9 cellular contexts compared by ENCODE assay signal in the genomic region with DNA sequence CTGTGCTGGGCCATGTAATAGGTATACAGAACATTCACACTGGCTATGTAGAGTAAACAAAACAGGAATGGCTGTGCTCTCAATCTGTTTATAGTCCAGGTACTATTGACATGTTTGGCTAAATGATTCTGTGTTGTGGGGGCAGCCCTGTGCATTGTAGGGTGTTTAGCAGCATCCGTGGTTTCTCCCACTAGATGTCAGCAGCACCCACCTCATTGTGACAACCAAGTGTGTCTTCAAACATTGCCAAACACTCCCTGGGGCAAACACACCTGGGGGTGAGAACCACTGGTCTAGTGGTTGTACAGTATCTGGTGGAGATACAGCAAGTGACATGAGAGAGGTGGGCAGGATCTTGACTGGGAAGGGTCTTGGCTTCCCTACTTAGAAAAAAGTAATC.
DNase-seq lines count a peak whose midpoint lies in the region; ATAC-seq, FAIRE-seq and TF ChIP-seq lines count a peak whose summit lies in the region.
"Had no signal": no experiment of that assay in that cellular context is flagged by ENCODE, and none has a peak within 500 bp of the region (broad histone marks: within the 10 kb centered on the region; RNA-seq: fewer than 3 reads in every experiment).

No MANE protein-coding gene starts in this region.

- H3K4me3 ChIP-seq in left ventricle myocardium inferior, result no peak overlapping the region
- H3K4me3 ChIP-seq: spleen had no signal

- no peak for ATAC-seq in GM21825 (IDR thresholded peaks at IDR 0.05; ENCODE audit: unreplicated experiment)
- ATAC-seq in HG02840 (IDR thresholded peaks at IDR 0.05; ENCODE audit: low FRiP score, unreplicated experiment), result no peak

- intact Hi-C loops in left ventricle myocardium inferior (cut with micrococcal nuclease), result no loop called here

- peak; percentile 78 for FAIRE-seq in GM18507 (lab: Jason Lieb, UNC)

- H3K27ac ChIP-seq in left ventricle myocardium inferior (replicated peaks), result no peak overlapping the region
- H3K27ac ChIP-seq: spleen had no signal

- peaks cover 5% of the 10 kb centered on the region for H3K27me3 ChIP-seq in left ventricle myocardium inferior (ENCODE audit: low read depth)
- H3K27me3 ChIP-seq: spleen had no signal

- peak; percentile 53 for TF ChIP-seq CTCF in left ventricle myocardium inferior (IDR thresholded peaks at IDR 0.05; ENCODE audit: borderline replicate concordance)

- H3K4me1 ChIP-seq in left ventricle myocardium inferior, result peaks cover 5% of the 10 kb centered on the region
- H3K4me1 ChIP-seq: spleen had no signal

- DNase-seq in COLO668 (lab: John Stamatoyannopoulos, UW; ENCODE audit: unreplicated experiment) (peak; percentile 58), GM18507 (ENCODE audit: extremely low spot score, insufficient read length, low read depth) (no peak), NCI-H774 (lab: John Stamatoyannopoulos, UW) (peak; percentile 42), left ventricle myocardium inferior (no peak), KG1 (lab: John Stamatoyannopoulos, UW) (no peak), mucosa of gallbladder (ENCODE audit: low spot score) (no peak)
- DNase-seq: spleen had no signal

- no peaks in the 10 kb centered on the region for H3K9me3 ChIP-seq in left ventricle myocardium inferior (replicated peaks)
- H3K9me3 ChIP-seq: spleen had no signal

- no peaks in the 10 kb centered on the region for H3K36me3 ChIP-seq in left ventricle myocardium inferior
- H3K36me3 ChIP-seq: spleen had no signal

Comparison
In these comparisons a context has a peak if more than half of its experiments do, and no peak if none do; other contexts are left out.
1. DNase-seq: peak in COLO668 (single experiment) and NCI-H774 (single experiment); none in GM18507 (single experiment), left ventricle myocardium inferior (single experiment), KG1 (single experiment) and mucosa of gallbladder (single experiment).